18 cellular contexts compared by ENCODE assay signal in genomic region chr6:52550014-52550575, GRCh38. TPM values are rescaled to one million over a fixed set of nuclear protein-coding genes. Genes with fewer than 3 reads are reported as not detected.
DNase-seq lines count a peak whose midpoint lies in the region; ATAC-seq and TF ChIP-seq lines count a peak whose summit lies in the region.
"Had no signal": no experiment of that assay in that cellular context is flagged by ENCODE, and none has a peak within 500 bp of the region (broad histone marks: within the 10 kb centered on the region; RNA-seq: fewer than 3 reads in every experiment).

No MANE protein-coding gene starts in this region.

- H3K27me3 Mint-ChIP-seq in nephron (ENCODE audit: low read depth): no peaks in the 10 kb centered on the region
- H3K27me3 Mint-ChIP-seq: activated CD4-positive, alpha-beta T cell treated with anti-CD3 and anti-CD28 coated beads, Interleukin-2, amount 10 ng/mL, durations not matched to agents 7 days and 5 days; activated naive CD8-positive, alpha-beta T cell treated with anti-CD3 and anti-CD28 coated beads, Interleukin-2, amount 50 U/mL, for 24 hours; central memory CD8-positive, alpha-beta T cell had no signal

- no peak overlapping the region for H3K4me3 ChIP-seq in GM23248
- no peak overlapping the region for H3K4me3 ChIP-seq in brain microvascular endothelial cell (ENCODE audit: low read depth, low read length)
- H3K4me3 ChIP-seq: lung, suprapubic skin had no signal

- peaks cover 76% of the 10 kb centered on the region for H3F3A ChIP-seq in GM23248 (ENCODE audit: insufficient read depth)

- peaks cover 4% of the 10 kb centered on the region for H3K36me3 Mint-ChIP-seq in nephron (ENCODE audit: low read depth)

- no peaks in the 10 kb centered on the region for H3K9me3 Mint-ChIP-seq in nephron
- H3K9me3 Mint-ChIP-seq: activated CD4-positive, alpha-beta T cell treated with anti-CD3 and anti-CD28 coated beads, Interleukin-2, amount 10 ng/mL, durations not matched to agents 7 days and 5 days; activated naive CD8-positive, alpha-beta T cell treated with anti-CD3 and anti-CD28 coated beads, Interleukin-2, amount 50 U/mL, for 24 hours; central memory CD8-positive, alpha-beta T cell had no signal

- H2AFZ ChIP-seq in GM23248: no peak overlapping the region

- DNase-seq in GM23248: no peak
- DNase-seq in NCI-H748 treated with DMSO at 0.1 percent for 48 hours (lab: John Stamatoyannopoulos, UW): peak; percentile 49
- DNase-seq in brain microvascular endothelial cell: no peak
- no peak for DNase-seq in NK-92 treated with Interleukin-12 subunit alpha and Interleukin-12 subunit beta, amount 100 ng/mL, for 24 hours (lab: John Stamatoyannopoulos, UW)
- DNase-seq in erythroblast (lab: John Stamatoyannopoulos, UW): no peak
- no peak for DNase-seq in NCI-H1092 (lab: John Stamatoyannopoulos, UW)
- DNase-seq: activated CD4-positive, alpha-beta T cell treated with anti-CD3 and anti-CD28 coated beads, Interleukin-2, amount 10 ng/mL, durations not matched to agents 7 days and 5 days; activated naive CD8-positive, alpha-beta T cell treated with anti-CD3 and anti-CD28 coated beads, Interleukin-2, amount 50 U/mL, for 24 hours; NCI-H2081; retina; SHP77 treated with DMSO at 0.1 percent for 48 hours; stimulated activated CD4-positive, alpha-beta T cell treated with anti-CD3 and anti-CD28 coated beads, Interleukin-1b, Interleukin-23, amount 100 ng/mL, for 48 hours; T1000 had no signal

- no peak for ATAC-seq in HG03520 (IDR thresholded peaks at IDR 0.05; ENCODE audit: unreplicated experiment)
- ATAC-seq: activated naive CD8-positive, alpha-beta T cell treated with anti-CD3 and anti-CD28 coated beads, Interleukin-2, amount 50 U/mL, for 24 hours had no signal

- H3K4me2 ChIP-seq in GM23248 (ENCODE audit: unreplicated experiment): peak overlapping the region; percentile 22

- peaks cover 100% of the 10 kb centered on the region for H3K79me2 ChIP-seq in GM23248 (ENCODE audit: insufficient read depth)

- TF ChIP-seq POLR2A in erythroblast (IDR thresholded peaks at IDR 0.05; ENCODE audit: low read length): no peak

- peaks cover 73% of the 10 kb centered on the region for H3K4me1 Mint-ChIP-seq in nephron
- H3K4me1 Mint-ChIP-seq: activated CD4-positive, alpha-beta T cell treated with anti-CD3 and anti-CD28 coated beads, Interleukin-2, amount 10 ng/mL, durations not matched to agents 7 days and 5 days had no signal

- no peaks in the 10 kb centered on the region for H4K20me1 ChIP-seq in GM23248 (ENCODE audit: insufficient read depth)

- H3K36me3 ChIP-seq in GM23248 (ENCODE audit: low read depth) (0 out of 2 replicates have a peak, but pooled peaks cover 9% of the 10 kb centered on the region), brain microvascular endothelial cell (replicated peaks) (peaks cover 22% of the 10 kb centered on the region)
- H3K36me3 ChIP-seq: suprapubic skin had no signal

- no peak overlapping the region for H3K9ac ChIP-seq in GM23248

- no peaks in the 10 kb centered on the region for H3K27me3 ChIP-seq in GM23248 (replicated peaks; ENCODE audit: insufficient read depth)
- H3K27me3 ChIP-seq in brain microvascular endothelial cell (replicated peaks): no peaks in the 10 kb centered on the region
- H3K27me3 ChIP-seq: suprapubic skin had no signal

- H3K9me2 ChIP-seq in GM23248 (ENCODE audit: insufficient read depth): no peaks in the 10 kb centered on the region

- H3K9me3 ChIP-seq in GM23248 (ENCODE audit: low read depth): no peaks in the 10 kb centered on the region
- H3K9me3 ChIP-seq: suprapubic skin had no signal

- no peak for TF ChIP-seq CTCF in brain microvascular endothelial cell (IDR thresholded peaks at IDR 0.05; ENCODE audit: low read depth, low read length, missing control alignments)
- no peak for TF ChIP-seq CTCF in nephron (IDR thresholded peaks at IDR 0.05; ENCODE audit: unreplicated experiment in 3 of 3)

- no peak overlapping the region for H3K4me3 Mint-ChIP-seq in nephron
- H3K4me3 Mint-ChIP-seq: activated CD4-positive, alpha-beta T cell treated with anti-CD3 and anti-CD28 coated beads, Interleukin-2, amount 10 ng/mL, durations not matched to agents 7 days and 5 days; activated naive CD8-positive, alpha-beta T cell treated with anti-CD3 and anti-CD28 coated beads, Interleukin-2, amount 50 U/mL, for 24 hours; central memory CD8-positive, alpha-beta T cell had no signal

- WGBS in GM23248 (ENCODE audit: low coverage in 1 of 2, low lambda C conversion rate in 2 of 2, missing lambda C conversion rate in 2 of 2), 2 experiments: 88 to 92% methylated on average over 6 of the region's 6 CpGs

- H3K27ac Mint-ChIP-seq in nephron: peak overlapping the region; percentile 63 to 82 (median 75)
- H3K27ac Mint-ChIP-seq: activated CD4-positive, alpha-beta T cell treated with anti-CD3 and anti-CD28 coated beads, Interleukin-2, amount 10 ng/mL, durations not matched to agents 7 days and 5 days; activated naive CD8-positive, alpha-beta T cell treated with anti-CD3 and anti-CD28 coated beads, Interleukin-2, amount 50 U/mL, for 24 hours had no signal

- in situ Hi-C loops in GM23248 (cut with MboI) (no loop called here), brain microvascular endothelial cell (cut with HindIII; ENCODE audit: low pct_ligation_motif_present, low sequenced_read_pairs) (no loop called here)

- H3K4me1 ChIP-seq in GM23248 (ENCODE audit: insufficient read depth): peaks cover 94% of the 10 kb centered on the region

- H3K27ac ChIP-seq in GM23248 (peak overlapping the region; percentile 74), brain microvascular endothelial cell (peak overlapping the region; percentile 80)
- H3K27ac ChIP-seq: suprapubic skin had no signal

RNA-seq across cellular contexts. Expression of gene TRAM2, which starts 26.8 kb away (rescaled TPM):
- total RNA-seq in GM23248 (2014; rRNA removed; shearing (Covaris generic)): 174 and 182 TPM in 2 replicates
- polyA plus RNA-seq in GM23248 (2016; fragmentation: Nextera tagmentation; extraction: Ambion mirVana): 141 and 145 TPM in 2 replicates
